ENCODE assay signal across 17 cellular contexts in genomic region chr9:133405508-133406009, GRCh38. TPM values are rescaled to one million over a fixed set of nuclear protein-coding genes. Genes with fewer than 3 reads are reported as not detected.
DNase-seq lines count a peak whose midpoint lies in the region; ATAC-seq and TF ChIP-seq lines count a peak whose summit lies in the region.
"Had no signal": no experiment of that assay in that cellular context is flagged by ENCODE, and none has a peak within 500 bp of the region (broad histone marks: within the 10 kb centered on the region; RNA-seq: fewer than 3 reads in every experiment).

No MANE protein-coding gene starts in this region.

- intact Hi-C loops in heart left ventricle (cut with DNase I) (loop anchor here in 7 of 10 donors (2.0 to 10.0 kb wide), 7 partner anchors 73 to 322 kb away; partner anchors contain the start of gene SLC2A6 (in 1 of the 7)), psoas muscle (cut with DNase I) (loop anchor here (1.0 to 5.0 kb wide), 4 partner anchors 29 to 82 kb away; partner anchors contain the start of genes STKLD1 (in 1 of the 2), SURF1 (in 1 of the 2), SURF2 (in 1 of the 2) and SURF4 (in 1 of the 2))

- TF ChIP-seq CTCF in WTC11 (IDR thresholded peaks at IDR 0.05) (no peak), heart left ventricle (IDR thresholded peaks at IDR 0.05) (no peak), psoas muscle (IDR thresholded peaks at IDR 0.05) (no peak)

- H2BK120ac ChIP-seq in trophoblast cell (ENCODE audit: insufficient read depth, low read length, poor library complexity): no peak overlapping the region

- no peaks in the 10 kb centered on the region for H3K4me1 Mint-ChIP-seq in WTC11
- peaks cover 35% of the 10 kb centered on the region for H3K4me1 Mint-ChIP-seq in stimulated activated naive CD8-positive, alpha-beta T cell treated with anti-CD3 and anti-CD28 coated beads, Interleukin-15, amount 100 ng/mL, for 72 hours

- ATAC-seq in WTC11 (no peak), heart left ventricle (peak in 3 of 4 donors; percentile 8 to 51 (median 12)), psoas muscle (peak; percentile 15 to 65 (median 38))
- ATAC-seq in stimulated activated naive CD8-positive, alpha-beta T cell treated with anti-CD3 and anti-CD28 coated beads, Interleukin-15, amount 100 ng/mL, for 72 hours: no peak
- ATAC-seq: activated CD8-positive, alpha-beta T cell treated with anti-CD3 and anti-CD28 coated beads for 36 hours had no signal

- no peak overlapping the region for H2AK5ac ChIP-seq in trophoblast cell (ENCODE audit: low read length)

- CTCF ChIA-PET in WTC11 (lab: Charles Lee): no interaction called here

- H2BK5ac ChIP-seq in trophoblast cell (ENCODE audit: low read depth, low read length, poor library complexity): no peak overlapping the region

- H3K36me3 Mint-ChIP-seq in WTC11: peaks cover 49% of the 10 kb centered on the region

- POLR2A ChIA-PET in WTC11 (lab: Charles Lee): no interaction called here

- H3K4me1 ChIP-seq in heart left ventricle (peaks cover 0 to 17% (median 0%) of the 10 kb centered on the region in 12 donors), psoas muscle (peaks cover 18% of the 10 kb centered on the region), trophoblast cell (ENCODE audit: control insufficient read depth in 1 of 2, insufficient read depth in 2 of 2, low read length in 2 of 2) (no peaks in the 10 kb centered on the region)
- H3K4me1 ChIP-seq: colonic mucosa, pancreas, thyroid gland had no signal

- H3K27ac ChIP-seq in heart left ventricle: peak overlapping the region in 2 of 12 donors; percentile 14 to 18
- H3K27ac ChIP-seq in psoas muscle: peak overlapping the region; percentile 76
- no peak overlapping the region for H3K27ac ChIP-seq in trophoblast cell (ENCODE audit: low read depth, low read length)
- H3K27ac ChIP-seq: colonic mucosa, thyroid gland had no signal

- no peak for TF ChIP-seq POLR2A in heart left ventricle (IDR thresholded peaks at IDR 0.05)

- DNase-seq in GM04503 (ENCODE audit: low read depth) (peak; percentile 39), WTC11 (ENCODE audit: low spot score) (no peak), heart left ventricle (peak in 1 of 5 donors; percentile 19), psoas muscle (peak in 1 of 2 donors; percentile 44), H7 (no peak), trophoblast cell (no peak)
- no peak for DNase-seq in stimulated activated naive CD8-positive, alpha-beta T cell treated with anti-CD3 and anti-CD28 coated beads, Interleukin-15, amount 100 ng/mL, for 72 hours
- DNase-seq: activated CD8-positive, alpha-beta T cell treated with anti-CD3 and anti-CD28 coated beads for 36 hours; colonic mucosa; erythroblast; head of caudate nucleus; KBM-7; NCI-H1092 treated with DMSO at 0.1 percent for 48 hours; thyroid gland had no signal

- WGBS in heart left ventricle, 4 donors: 56 to 71% (median 63%) methylated on average over 9 of the region's 9 CpGs
- whole genome bisulfite sequencing in psoas muscle, 3 donors: 41 to 53% (median 41%) methylated on average over 9 of the region's 9 CpGs
- WGBS in trophoblast cell (ENCODE audit: extremely low coverage, insufficient coverage, insufficient read length): no CpG with 5 or more reads among the region's 9 CpGs

- no peaks in the 10 kb centered on the region for H3K79me1 ChIP-seq in trophoblast cell (ENCODE audit: low read length)

- H4K8ac ChIP-seq in trophoblast cell (ENCODE audit: low read depth, low read length): no peak overlapping the region

- H4K91ac ChIP-seq in trophoblast cell (ENCODE audit: low read depth, low read length): no peak overlapping the region

- H3K27ac Mint-ChIP-seq in WTC11: 0 out of 2 replicates have a peak overlapping the region, but pooled peaks have one; percentile 41
- peak overlapping the region in 1 of 2 donors; percentile 74 for H3K27ac Mint-ChIP-seq in stimulated activated naive CD8-positive, alpha-beta T cell treated with anti-CD3 and anti-CD28 coated beads, Interleukin-15, amount 100 ng/mL, for 72 hours
- H3K27ac Mint-ChIP-seq: activated CD8-positive, alpha-beta T cell treated with anti-CD3 and anti-CD28 coated beads for 36 hours; activated T-helper 1 cell treated with anti-CD3 and anti-CD28 coated beads, Interleukin-12 subunit alpha, Interleukin-12 subunit beta, Interleukin-2, Interleukin-4 antibody, amounts not matched to agents 30 ng/mL and 10 ng/mL and 1 ng/mL, durations not matched to agents 14 hours and 24 hours and 36 hours had no signal

- no peaks in the 10 kb centered on the region for H3K27me3 Mint-ChIP-seq in WTC11 (ENCODE audit: low read depth)
- no peaks in the 10 kb centered on the region for H3K27me3 Mint-ChIP-seq in stimulated activated naive CD8-positive, alpha-beta T cell treated with anti-CD3 and anti-CD28 coated beads, Interleukin-15, amount 100 ng/mL, for 72 hours
- H3K27me3 Mint-ChIP-seq: activated CD8-positive, alpha-beta T cell treated with anti-CD3 and anti-CD28 coated beads for 36 hours had no signal

- no peak overlapping the region for H3K23ac ChIP-seq in trophoblast cell (ENCODE audit: low read length)

- H3K4me3 ChIP-seq in heart left ventricle (no peak overlapping the region), psoas muscle (no peak overlapping the region), H7 (ENCODE audit: insufficient read depth, low read depth, low read length) (no peak overlapping the region), trophoblast cell (ENCODE audit: low read depth, low read length) (no peak overlapping the region)
- H3K4me3 ChIP-seq: colonic mucosa, pancreas, thyroid gland had no signal

- H2AFZ ChIP-seq in trophoblast cell (ENCODE audit: insufficient read depth, low read length, poor library complexity): no peak overlapping the region

- H3K9me3 Mint-ChIP-seq in WTC11: no peaks in the 10 kb centered on the region
- no peaks in the 10 kb centered on the region for H3K9me3 Mint-ChIP-seq in stimulated activated naive CD8-positive, alpha-beta T cell treated with anti-CD3 and anti-CD28 coated beads, Interleukin-15, amount 100 ng/mL, for 72 hours
- H3K9me3 Mint-ChIP-seq: activated CD8-positive, alpha-beta T cell treated with anti-CD3 and anti-CD28 coated beads for 36 hours; activated T-helper 1 cell treated with anti-CD3 and anti-CD28 coated beads, Interleukin-12 subunit alpha, Interleukin-12 subunit beta, Interleukin-2, Interleukin-4 antibody, amounts not matched to agents 30 ng/mL and 10 ng/mL and 1 ng/mL, durations not matched to agents 14 hours and 24 hours and 36 hours had no signal

- no peak overlapping the region for H4K12ac ChIP-seq in trophoblast cell (ENCODE audit: low read depth, low read length)

- H3K14ac ChIP-seq in trophoblast cell (ENCODE audit: low read length): no peak overlapping the region

- no peak overlapping the region for H3K4me2 ChIP-seq in trophoblast cell (ENCODE audit: low read length)

- H3K36me3 ChIP-seq in heart left ventricle (peaks cover 0 to 61% (median 45%) of the 10 kb centered on the region in 9 donors), psoas muscle (ENCODE audit: insufficient read depth in 1 of 2, low read depth in 1 of 2) (peaks cover 8 to 60% of the 10 kb centered on the region in 2 donors), H7 (replicated peaks; ENCODE audit: control insufficient read depth, insufficient read depth, low read length) (peaks cover 20% of the 10 kb centered on the region), trophoblast cell (ENCODE audit: control insufficient read depth in 1 of 2, insufficient read depth in 2 of 2, low read length in 2 of 2) (peaks cover 55 to 65% of the 10 kb centered on the region in 2 experiments)

- H2BK12ac ChIP-seq in trophoblast cell (ENCODE audit: low read length): no peak overlapping the region

- H3K27me3 ChIP-seq in heart left ventricle: no peaks in the 10 kb centered on the region
- H3K27me3 ChIP-seq in psoas muscle (ENCODE audit: insufficient read depth in 3 of 3, low read length in 2 of 3): no peaks in the 10 kb centered on the region
- no peaks in the 10 kb centered on the region for H3K27me3 ChIP-seq in H7 (ENCODE audit: control insufficient read depth, insufficient read depth, low read length)
- no peaks in the 10 kb centered on the region for H3K27me3 ChIP-seq in trophoblast cell (ENCODE audit: insufficient read depth, low read length)
- H3K27me3 ChIP-seq: colonic mucosa, pancreas, thyroid gland had no signal

- no peaks in the 10 kb centered on the region for H3K79me2 ChIP-seq in trophoblast cell (ENCODE audit: control insufficient read depth, insufficient read depth, low read length, poor library complexity)

- H3K9ac ChIP-seq in trophoblast cell (ENCODE audit: low read length): no peak overlapping the region

- no peak overlapping the region for H3K4me3 Mint-ChIP-seq in WTC11
- no peak overlapping the region for H3K4me3 Mint-ChIP-seq in stimulated activated naive CD8-positive, alpha-beta T cell treated with anti-CD3 and anti-CD28 coated beads, Interleukin-15, amount 100 ng/mL, for 72 hours
- H3K4me3 Mint-ChIP-seq: activated CD8-positive, alpha-beta T cell treated with anti-CD3 and anti-CD28 coated beads for 36 hours; activated T-helper 1 cell treated with anti-CD3 and anti-CD28 coated beads, Interleukin-12 subunit alpha, Interleukin-12 subunit beta, Interleukin-2, Interleukin-4 antibody, amounts not matched to agents 30 ng/mL and 10 ng/mL and 1 ng/mL, durations not matched to agents 14 hours and 24 hours and 36 hours had no signal

- H3K4ac ChIP-seq in trophoblast cell (ENCODE audit: low read depth, low read length): no peak overlapping the region

- no peak overlapping the region for H3K18ac ChIP-seq in trophoblast cell (ENCODE audit: low read length)

- H3K9me3 ChIP-seq in heart left ventricle (no peaks in the 10 kb centered on the region), psoas muscle (no peaks in the 10 kb centered on the region), trophoblast cell (ENCODE audit: insufficient read depth, low read depth, low read length) (no peaks in the 10 kb centered on the region)
- H3K9me3 ChIP-seq: colonic mucosa, pancreas, thyroid gland had no signal

RNA-seq across cellular contexts. Expression of gene REXO4, which starts 12.3 kb away (rescaled TPM):
- 33.0 to 38.6 TPM (median 36.3 TPM) in 3 replicates for total RNA-seq in WTC11 (2021)
- 10 to 100 TPM in 8 of 9 donors, 1 to 10 TPM in 1; 9.6 to 21.5 (median 13.7) TPM for total RNA-seq in heart left ventricle
- polyA plus RNA-seq in heart left ventricle: 10 to 100 TPM; 10.7 to 30.6 TPM
- total RNA-seq in psoas muscle: 10 to 100 TPM; 23.8 to 31.2 (median 28.6) TPM
- polyA plus RNA-seq in psoas muscle: 10 to 100 TPM; 31.7 to 75.2 (median 54.9) TPM
- 28.5 and 33.5 TPM in 2 replicates for total RNA-seq in H7 (2014; rRNA removed; shearing (Covaris generic))
- 22.5 and 23.3 TPM in 2 replicates for polyA plus RNA-seq in trophoblast cell (2013)

RNA-seq across cellular contexts. Expression of gene ADAMTS13, which starts 16.6 kb away (rescaled TPM):
- total RNA-seq in WTC11 (2021): 12.0 to 16.4 TPM (median 15.9 TPM) in 3 replicates
- total RNA-seq in heart left ventricle: 1 to 10 TPM; 1.0 to 3.7 (median 2.7) TPM
- 1 to 10 TPM in 1 of 2 donors, under 1 TPM in 1; 0.64 to 5.8 TPM for polyA plus RNA-seq in heart left ventricle
- total RNA-seq in psoas muscle: 1 to 10 TPM; 2.0 to 6.7 (median 2.5) TPM
- 1 to 10 TPM in 2 of 3 donors, under 1 TPM in 1; 0.73 to 2.6 (median 1.8) TPM for polyA plus RNA-seq in psoas muscle
- total RNA-seq in H7 (2014; rRNA removed; shearing (Covaris generic)): 2.8 and 5.5 TPM in 2 replicates
- 1.8 and 2.2 TPM in 2 replicates for polyA plus RNA-seq in trophoblast cell (2013)

RNA-seq across cellular contexts. Expression of gene STKLD1, which starts 29.4 kb away (rescaled TPM):
- total RNA-seq in WTC11 (2021) (0.94 to 1.6 TPM (median 0.98 TPM) in 3 replicates), heart left ventricle (under 1 TPM in 7 of 9 donors, not detected in 2; 0.40 to 0.91 (median 0.52) TPM), psoas muscle (under 1 TPM; 0.28 to 0.69 (median 0.46) TPM)
- polyA plus RNA-seq in heart left ventricle (under 1 TPM; 0.25 to 0.46 TPM), psoas muscle (under 1 TPM; 0.07 to 0.69 (median 0.46) TPM)
- total RNA-seq in H7 (2014; rRNA removed; shearing (Covaris generic)): 0.17 and 0.41 TPM in 2 replicates
- polyA plus RNA-seq in trophoblast cell (2013): 0.18 and 0.79 TPM in 2 replicates
- total RNA-seq: kidney epithelial cell had no signal

RNA-seq across cellular contexts. Expression of gene SURF4, which starts 29.7 kb away (rescaled TPM):
- total RNA-seq in WTC11 (2021): 171 to 173 TPM (median 173 TPM) in 3 replicates
- total RNA-seq in heart left ventricle: 100 to 1,000 TPM in 2 of 9 donors, 10 to 100 TPM in 7; 53.8 to 106 (median 77.8) TPM
- 100 to 1,000 TPM in 1 of 2 donors, 10 to 100 TPM in 1; 31.2 to 185 TPM for polyA plus RNA-seq in heart left ventricle
- 10 to 100 TPM; 45.6 to 69.4 (median 66.8) TPM for total RNA-seq in psoas muscle
- 100 to 1,000 TPM in 1 of 3 donors, 10 to 100 TPM in 2; 47.9 to 120 (median 88.0) TPM for polyA plus RNA-seq in psoas muscle
- 174 and 181 TPM in 2 replicates for total RNA-seq in H7 (2014; rRNA removed; shearing (Covaris generic))
- 307 and 319 TPM in 2 replicates for polyA plus RNA-seq in trophoblast cell (2013)

RNA-seq across cellular contexts. Expression of gene SURF2, which starts 49.2 kb away (rescaled TPM):
- total RNA-seq in WTC11 (2021): 26.3 to 33.3 TPM (median 28.8 TPM) in 3 replicates
- total RNA-seq in heart left ventricle: 10 to 100 TPM; 10.0 to 24.8 (median 13.6) TPM
- 10 to 100 TPM; 31.1 to 41.1 TPM for polyA plus RNA-seq in heart left ventricle
- 10 to 100 TPM; 10.9 to 13.8 (median 13.3) TPM for total RNA-seq in psoas muscle
- polyA plus RNA-seq in psoas muscle: 10 to 100 TPM; 19.7 to 50.6 (median 38.7) TPM
- total RNA-seq in H7 (2014; rRNA removed; shearing (Covaris generic)): 25.8 and 28.1 TPM in 2 replicates
- polyA plus RNA-seq in trophoblast cell (2013): 26.2 and 28.9 TPM in 2 replicates

Comparison
In these comparisons a context has a peak if more than half of its experiments do, and no peak if none do; other contexts are left out.
1. ATAC-seq: peak in heart left ventricle (3 of 4) and psoas muscle (4 of 4); none in WTC11 (single experiment) and stimulated activated naive CD8-positive, alpha-beta T cell treated with anti-CD3 and anti-CD28 coated beads, Interleukin-15, amount 100 ng/mL, for 72 hours (single experiment).